In genomic region chr4:174972911-174973310, GRCh38 we compare ENCODE assay signal across 11 cellular contexts. TPM values are rescaled to one million over a fixed set of nuclear protein-coding genes. Genes with fewer than 3 reads are reported as not detected.
"Had no signal": no experiment of that assay in that cellular context is flagged by ENCODE, and none has a peak within 500 bp of the region (broad histone marks: within the 10 kb centered on the region; RNA-seq: fewer than 3 reads in every experiment).

No MANE protein-coding gene starts in this region.

- H3K4me1 Mint-ChIP-seq: GM23338, H9 had no signal

- H3K27ac ChIP-seq: GM23248 had no signal

- H3K36me3 ChIP-seq: HAP-1 had no signal

- ATAC-seq: GM23338, HCT116 had no signal

- H2AFZ ChIP-seq: GM23248, GM23338 had no signal

- DNase-seq: GM23248, GOT3, H7, H9, HCEC 1CT, HFFc6 had no signal

- H3K9ac ChIP-seq: GM23248 had no signal

- H3K4me3 Mint-ChIP-seq: GM23338, H9, HFFc6 had no signal

- H3K4me1 ChIP-seq: HAP-1 had no signal

- H3K4me2 ChIP-seq: GM23338 had no signal

- H3K9me3 ChIP-seq: HAP-1 had no signal

- H3K27ac Mint-ChIP-seq: GM23338, H9, HFFc6 had no signal

- H3K4me3 ChIP-seq: GM23248, GM23338, HAP-1 had no signal

RNA-seq across cellular contexts. Expression of gene ADAM29, which starts 54.8 kb away (rescaled TPM):
- total RNA-seq: GM23248, GM23338, H1, H4, H7, H9, HFFc6 had no signal
- polyA plus RNA-seq: GM23248, GM23338 had no signal
